10 cellular contexts compared by ENCODE assay signal in genomic region chr12:13103391-13104033, GRCh38. TPM values are rescaled to one million over a fixed set of nuclear protein-coding genes. Genes with fewer than 3 reads are reported as not detected.
A peak's percentile ranks its signal among the peaks of the same experiment; 100 is the strongest.
DNase-seq lines count a peak whose midpoint lies in the region; ATAC-seq, FAIRE-seq and TF ChIP-seq lines count a peak whose summit lies in the region.
"Had no signal": no experiment of that assay in that cellular context is flagged by ENCODE, and none has a peak within 500 bp of the region (broad histone marks: within the 10 kb centered on the region; RNA-seq: fewer than 3 reads in every experiment).

TSS of gene GSG1 (minus strand) at chr12:13103667. CDS start at chr12:13103512, 155 bp downstream.

- H3K9me3 Mint-ChIP-seq in neural crest cell, result peaks cover 6% of the 10 kb centered on the region

- H3K27me3 Mint-ChIP-seq in neural crest cell (ENCODE audit: low read depth), result peaks cover 2% of the 10 kb centered on the region

- no peak for TF ChIP-seq CTCF in A673 (conservative IDR thresholded peaks at IDR 0.05; ENCODE audit: low read depth, low read length)
- no peak for TF ChIP-seq CTCF in bronchial epithelial cell (IDR thresholded peaks at IDR 0.05; ENCODE audit: insufficient read depth, low read length, severe bottlenecking)
- TF ChIP-seq CTCF in neural crest cell (conservative IDR thresholded peaks at IDR 0.05), result no peak

- H3K9me3 ChIP-seq in A673 (ENCODE audit: low read depth, low read length, poor library complexity, severe bottlenecking), result peaks cover 6% of the 10 kb centered on the region

- H3K27ac Mint-ChIP-seq in neural crest cell (ENCODE audit: unreplicated experiment), result no peak within 1 kb of the TSS

- no peak for FAIRE-seq in bronchial epithelial cell (lab: Jason Lieb, UNC)

- H3K27me3 ChIP-seq in A673 (replicated peaks; ENCODE audit: insufficient read depth, low read depth, low read length, poor library complexity) (no peaks in the 10 kb centered on the region), bronchial epithelial cell (ENCODE audit: control insufficient read depth, insufficient read depth, low read length) (no peaks in the 10 kb centered on the region)

- POLR2A ChIA-PET in A673 (lab: Charles Lee; ENCODE audit: low non-redundant PET), result no interaction called here

- DNase-seq in A673 (ENCODE audit: low spot score) (no peak), HCEC 1CT (peak; percentile 30), bronchial epithelial cell (ENCODE audit: low read depth) (peak; percentile 80), neural crest cell (ENCODE audit: low read depth, low spot score) (no peak), DMS53 (lab: John Stamatoyannopoulos, UW) (no peak)
- DNase-seq: kidney glomerular epithelial cell, NCI-H146 had no signal

- CTCF ChIA-PET in A673 (lab: Charles Lee), result no interaction called here

- peak within 1 kb of the TSS; percentile 91 for H3K27ac ChIP-seq in A673 (ENCODE audit: low read depth, low read length, poor library complexity, severe bottlenecking)

- no TSS peak for BruUV-seq in A673 (replicated peaks; lab: Mats Ljungman, UMichigan)

- no peaks in the 10 kb centered on the region for H3K36me3 Mint-ChIP-seq in neural crest cell (ENCODE audit: low read depth)

- H3K4me3 Mint-ChIP-seq in neural crest cell, result peak within 1 kb of the TSS; percentile 66

- ATAC-seq in GM19395 (IDR thresholded peaks at IDR 0.05; ENCODE audit: unreplicated experiment), result no peak
- ATAC-seq in GM21515 (IDR thresholded peaks at IDR 0.05; ENCODE audit: unreplicated experiment), result no peak
- ATAC-seq in GM21381 (IDR thresholded peaks at IDR 0.05; ENCODE audit: unreplicated experiment), result no peak

- H3K4me1 Mint-ChIP-seq in neural crest cell, result peaks cover 33% of the 10 kb centered on the region

- H3K4me1 ChIP-seq in A673 (ENCODE audit: insufficient read depth, low read length, poor library complexity, severe bottlenecking), result peaks cover 31% of the 10 kb centered on the region

- intact Hi-C loops in A673 (cut with micrococcal nuclease; ENCODE audit: unreplicated experiment), result no loop called here

- H3K4me3 ChIP-seq in A673 (ENCODE audit: low read depth, low read length, poor library complexity, severe bottlenecking), result no peak within 1 kb of the TSS
- H3K4me3 ChIP-seq in bronchial epithelial cell (ENCODE audit: low read depth, low read length), result no peak within 1 kb of the TSS

- H3K36me3 ChIP-seq in A673 (ENCODE audit: insufficient read depth, low read length, poor library complexity, severe bottlenecking) (no peaks in the 10 kb centered on the region), bronchial epithelial cell (ENCODE audit: control insufficient read depth, insufficient read depth, low read length) (no peaks in the 10 kb centered on the region)

RNA-seq across cellular contexts. Expression of gene GSG1, which starts in this region (rescaled TPM):
- total RNA-seq in A673 (2021) (0.24 TPM in 1 of 2 replicates, not detected in the other), bronchial epithelial cell (not detected in 2 replicates), neural crest cell (not detected in 2 replicates)

Comparison
In these comparisons a context has a peak if more than half of its experiments do, and no peak if none do; other contexts are left out.
1. Peak in DNase-seq in bronchial epithelial cell; RNA of the gene not detected or under 1 TPM.